Comparison of ENCODE assay signal across 21 cellular contexts in genomic region chr9:14164908-14165307, GRCh38.
"Had no signal": no experiment of that assay in that cellular context is flagged by ENCODE, and none has a peak within 500 bp of the region (broad histone marks: within the 10 kb centered on the region; RNA-seq: fewer than 3 reads in every experiment).

No MANE protein-coding gene starts in this region.

- ATAC-seq: activated CD4-positive, alpha-beta T cell treated with anti-CD3 and anti-CD28 coated beads for 36 hours; activated T-helper 17 cell treated with anti-CD3 and anti-CD28 coated beads, Interleukin-2, amount 50 U/mL, for 72 hours; K562 had no signal

- DNase-seq: activated CD4-positive, alpha-beta memory T cell treated with anti-CD3 and anti-CD28 coated beads, Interleukin-2, amount 10 ng/mL, durations not matched to agents 7 days and 5 days; activated CD4-positive, alpha-beta T cell treated with anti-CD3 and anti-CD28 coated beads for 36 hours; activated CD4-positive, alpha-beta T cell treated with anti-CD3 and anti-CD28 coated beads, Interleukin-2, amount 50 U/mL, for 1 hour; activated gamma-delta T cell; activated naive CD4-positive, alpha-beta T cell treated with anti-CD3 and anti-CD28 coated beads for 36 hours; activated T-cell treated with anti-CD3 and anti-CD28 coated beads for 4 hours; activated T-cell treated with anti-CD3 and anti-CD28 coated beads, Interleukin-2, amount 50 U/mL, for 48 hours; amygdala; Karpas-422; NCI-H2081 treated with DMSO at 0.1 percent for 48 hours; NCI-H524 treated with DMSO at 0.1 percent for 48 hours; Right ventricle myocardium superior; SJCRH30; SK-N-SH; T-helper 1 cell; WERI-Rb-1 had no signal

- H3K27ac ChIP-seq: cardiac muscle cell, SJCRH30, WERI-Rb-1 had no signal

- H3K27ac Mint-ChIP-seq: activated CD4-positive, alpha-beta memory T cell treated with anti-CD3 and anti-CD28 coated beads, Interleukin-2, amount 10 ng/mL, durations not matched to agents 7 days and 5 days; activated CD4-positive, alpha-beta T cell treated with anti-CD3 and anti-CD28 coated beads for 36 hours; activated naive CD4-positive, alpha-beta T cell treated with anti-CD3 and anti-CD28 coated beads for 36 hours; activated naive CD8-positive, alpha-beta T cell; activated T-helper 17 cell treated with anti-CD3 and anti-CD28 coated beads, Interleukin-2, amount 50 U/mL, for 72 hours had no signal

- H3K4me1 Mint-ChIP-seq: activated CD4-positive, alpha-beta memory T cell treated with anti-CD3 and anti-CD28 coated beads, Interleukin-2, amount 10 ng/mL, durations not matched to agents 7 days and 5 days; activated CD4-positive, alpha-beta T cell treated with anti-CD3 and anti-CD28 coated beads for 36 hours; activated T-helper 17 cell treated with anti-CD3 and anti-CD28 coated beads, Interleukin-2, amount 50 U/mL, for 72 hours had no signal

- H3K9me3 Mint-ChIP-seq: activated CD4-positive, alpha-beta memory T cell treated with anti-CD3 and anti-CD28 coated beads, Interleukin-2, amount 10 ng/mL, durations not matched to agents 7 days and 5 days; activated naive CD4-positive, alpha-beta T cell treated with anti-CD3 and anti-CD28 coated beads for 36 hours; activated T-helper 17 cell treated with anti-CD3 and anti-CD28 coated beads, Interleukin-2, amount 50 U/mL, for 72 hours; brain had no signal

- H3K9me3 ChIP-seq: SJCRH30, SK-N-SH had no signal

- H3K27me3 Mint-ChIP-seq: activated CD4-positive, alpha-beta memory T cell treated with anti-CD3 and anti-CD28 coated beads, Interleukin-2, amount 10 ng/mL, durations not matched to agents 7 days and 5 days; activated naive CD8-positive, alpha-beta T cell; activated T-helper 17 cell treated with anti-CD3 and anti-CD28 coated beads, Interleukin-2, amount 50 U/mL, for 72 hours had no signal

- H3K36me3 Mint-ChIP-seq: activated naive CD8-positive, alpha-beta T cell had no signal

- H3K36me3 ChIP-seq: cardiac muscle cell, SJCRH30, WERI-Rb-1 had no signal

- H3K4me3 ChIP-seq: cardiac muscle cell, K562, SJCRH30 had no signal

- H3K4me3 Mint-ChIP-seq: activated CD4-positive, alpha-beta memory T cell treated with anti-CD3 and anti-CD28 coated beads, Interleukin-2, amount 10 ng/mL, durations not matched to agents 7 days and 5 days; activated CD4-positive, alpha-beta T cell treated with anti-CD3 and anti-CD28 coated beads for 36 hours; activated naive CD4-positive, alpha-beta T cell treated with anti-CD3 and anti-CD28 coated beads for 36 hours; activated naive CD8-positive, alpha-beta T cell; activated T-helper 17 cell treated with anti-CD3 and anti-CD28 coated beads, Interleukin-2, amount 50 U/mL, for 72 hours had no signal

- H3K27me3 ChIP-seq: cardiac muscle cell, SJCRH30 had no signal
